Comparison of ENCODE assay signal across 2 cellular contexts in the genomic region with DNA sequence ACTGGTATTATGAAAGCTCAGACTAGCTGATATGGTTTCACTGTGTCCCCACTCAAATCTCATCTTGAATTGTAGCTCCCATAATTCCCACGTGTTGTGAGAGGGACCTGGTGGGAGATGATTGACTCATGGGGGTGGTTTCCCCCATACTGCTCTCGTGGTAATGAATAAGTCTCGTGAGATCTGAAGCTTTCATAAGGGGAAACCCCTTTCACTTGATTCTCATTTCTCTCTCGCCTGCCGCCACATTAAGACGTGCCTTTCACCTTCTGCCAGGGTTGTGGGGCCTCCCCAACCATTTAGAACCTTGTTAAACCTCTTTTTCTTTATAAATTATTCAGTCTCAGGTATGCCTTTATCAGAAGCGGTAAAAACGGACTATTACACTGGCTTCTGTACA.
TF ChIP-seq lines count a peak whose summit lies in the region.

No MANE protein-coding gene starts in this region.

TF ChIP-seq in IMR-90, 13 proteins besides CTCF, POLR2A, EP300 and RAD21:
- no peak for TF ChIP-seq CHD1 (IDR thresholded peaks at IDR 0.05; ENCODE audit: low read depth, low read length)
- TF ChIP-seq BHLHE40 (IDR thresholded peaks at IDR 0.05; ENCODE audit: low read depth, low read length) = no peak
- TF ChIP-seq, protein P1, sequence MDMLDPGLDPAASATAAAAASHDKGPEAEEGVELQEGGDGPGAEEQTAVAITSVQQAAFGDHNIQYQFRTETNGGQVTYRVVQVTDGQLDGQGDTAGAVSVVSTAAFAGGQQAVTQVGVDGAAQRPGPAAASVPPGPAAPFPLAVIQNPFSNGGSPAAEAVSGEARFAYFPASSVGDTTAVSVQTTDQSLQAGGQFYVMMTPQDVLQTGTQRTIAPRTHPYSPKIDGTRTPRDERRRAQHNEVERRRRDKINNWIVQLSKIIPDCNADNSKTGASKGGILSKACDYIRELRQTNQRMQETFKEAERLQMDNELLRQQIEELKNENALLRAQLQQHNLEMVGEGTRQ (IDR thresholded peaks at IDR 0.05; ENCODE audit: low read depth, low read length) = no peak
- no peak for TF ChIP-seq NFE2L2 (IDR thresholded peaks at IDR 0.05; ENCODE audit: low read depth, low read length)
- no peak for TF ChIP-seq RFX5 (IDR thresholded peaks at IDR 0.05; ENCODE audit: low read depth, low read length)
- no peak for TF ChIP-seq CEBPB (IDR thresholded peaks at IDR 0.05; ENCODE audit: low read depth, low read length)
- no peak for TF ChIP-seq SMC3 (IDR thresholded peaks at IDR 0.05; ENCODE audit: low read depth, low read length)
- TF ChIP-seq MAZ (IDR thresholded peaks at IDR 0.05; ENCODE audit: borderline replicate concordance, low read depth, low read length) = no peak
- TF ChIP-seq FOS (IDR thresholded peaks at IDR 0.05; ENCODE audit: low read depth, low read length) = no peak

TF ChIP-seq in K562, 482 proteins besides CTCF, POLR2A, EP300 and RAD21:
- TF ChIP-seq, protein P2, sequence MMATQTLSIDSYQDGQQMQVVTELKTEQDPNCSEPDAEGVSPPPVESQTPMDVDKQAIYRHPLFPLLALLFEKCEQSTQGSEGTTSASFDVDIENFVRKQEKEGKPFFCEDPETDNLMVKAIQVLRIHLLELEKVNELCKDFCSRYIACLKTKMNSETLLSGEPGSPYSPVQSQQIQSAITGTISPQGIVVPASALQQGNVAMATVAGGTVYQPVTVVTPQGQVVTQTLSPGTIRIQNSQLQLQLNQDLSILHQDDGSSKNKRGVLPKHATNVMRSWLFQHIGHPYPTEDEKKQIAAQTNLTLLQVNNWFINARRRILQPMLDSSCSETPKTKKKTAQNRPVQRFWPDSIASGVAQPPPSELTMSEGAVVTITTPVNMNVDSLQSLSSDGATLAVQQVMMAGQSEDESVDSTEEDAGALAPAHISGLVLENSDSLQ (IDR thresholded peaks at IDR 0.05) = peak; percentile 34; the same call in 1 of the 2 replicates
- TF ChIP-seq XRCC4 (IDR thresholded peaks at IDR 0.05; ENCODE audit: extremely low read depth, insufficient read depth, insufficient read length) = no peak
